ENCODE assay signal across 8 cellular contexts in genomic region chr9:98248737-98249474, GRCh38. TPM values are rescaled to one million over a fixed set of nuclear protein-coding genes. Genes with fewer than 3 reads are reported as not detected.
A peak's percentile ranks its signal among the peaks of the same experiment; 100 is the strongest.
DNase-seq lines count a peak whose midpoint lies in the region; ATAC-seq lines count a peak whose summit lies in the region.

No MANE protein-coding gene starts in this region.

- no peak for ATAC-seq in activated T-cell treated with anti-CD3 and anti-CD28 coated beads, Interleukin-2, amount 50 U/mL, for 4 hours
- peak; percentile 84 to 95 for ATAC-seq in right cardiac atrium

- peaks cover 23% of the 10 kb centered on the region for H3K4me1 Mint-ChIP-seq in activated CD4-positive, alpha-beta T cell treated with anti-CD3 and anti-CD28 coated beads, Interleukin-2, amount 10 ng/mL, durations not matched to agents 24 days and 14 days
- peaks cover 25% of the 10 kb centered on the region for H3K4me1 Mint-ChIP-seq in activated T-cell treated with anti-CD3 and anti-CD28 coated beads, Interleukin-2, amount 50 U/mL, for 4 hours (ENCODE audit: low read depth)

- H3K9me3 ChIP-seq in right cardiac atrium (ENCODE audit: control insufficient read depth, low read length), result no peaks in the 10 kb centered on the region

- no peaks in the 10 kb centered on the region for H3K9me3 Mint-ChIP-seq in activated CD4-positive, alpha-beta T cell treated with anti-CD3 and anti-CD28 coated beads, Interleukin-2, amount 10 ng/mL, durations not matched to agents 24 days and 14 days
- no peaks in the 10 kb centered on the region for H3K9me3 Mint-ChIP-seq in activated T-cell treated with anti-CD3 and anti-CD28 coated beads, Interleukin-2, amount 50 U/mL, for 4 hours

- no peaks in the 10 kb centered on the region for H3K27me3 Mint-ChIP-seq in activated CD4-positive, alpha-beta T cell treated with anti-CD3 and anti-CD28 coated beads, Interleukin-2, amount 10 ng/mL, durations not matched to agents 24 days and 14 days
- no peaks in the 10 kb centered on the region for H3K27me3 Mint-ChIP-seq in activated T-cell treated with anti-CD3 and anti-CD28 coated beads, Interleukin-2, amount 50 U/mL, for 4 hours (ENCODE audit: low read depth)

- peak overlapping the region; percentile 62 for H3K4me3 Mint-ChIP-seq in activated CD4-positive, alpha-beta T cell treated with anti-CD3 and anti-CD28 coated beads, Interleukin-2, amount 10 ng/mL, durations not matched to agents 24 days and 14 days
- peak overlapping the region; percentile 3 for H3K4me3 Mint-ChIP-seq in activated T-cell treated with anti-CD3 and anti-CD28 coated beads, Interleukin-2, amount 50 U/mL, for 4 hours

- H3K4me3 ChIP-seq in right cardiac atrium (ENCODE audit: low read length), result no peak overlapping the region

- peak; percentile 64 for DNase-seq in activated CD4-positive, alpha-beta T cell treated with anti-CD3 and anti-CD28 coated beads, Interleukin-2, amount 10 ng/mL, durations not matched to agents 24 days and 14 days
- no peak for DNase-seq in activated CD4-positive, alpha-beta T cell treated with anti-CD3 and anti-CD28 coated beads for 4 hours
- DNase-seq in activated T-cell treated with anti-CD3 and anti-CD28 coated beads, Interleukin-2, amount 50 U/mL, for 4 hours, result no peak
- DNase-seq in right cardiac atrium (peak; percentile 68 to 87 (median 85)), NCI-H345 (lab: John Stamatoyannopoulos, UW) (no peak), NCI-H1694 (lab: John Stamatoyannopoulos, UW) (no peak), NCI-H524 treated with DMSO at 0.1 percent for 48 hours (lab: John Stamatoyannopoulos, UW) (no peak)

- WGBS in right cardiac atrium, result 62% methylated on average over 16 of the region's 16 CpGs

- no peaks in the 10 kb centered on the region for H3K27me3 ChIP-seq in right cardiac atrium (ENCODE audit: control insufficient read depth, insufficient read depth)

- peaks cover 6% of the 10 kb centered on the region for H3K36me3 Mint-ChIP-seq in activated CD4-positive, alpha-beta T cell treated with anti-CD3 and anti-CD28 coated beads, Interleukin-2, amount 10 ng/mL, durations not matched to agents 24 days and 14 days (ENCODE audit: low read depth)
- H3K36me3 Mint-ChIP-seq in activated T-cell treated with anti-CD3 and anti-CD28 coated beads, Interleukin-2, amount 50 U/mL, for 4 hours (ENCODE audit: insufficient read depth), result peaks cover 12% of the 10 kb centered on the region

- intact Hi-C loops in activated CD4-positive, alpha-beta T cell treated with anti-CD3 and anti-CD28 coated beads, Interleukin-2, amount 10 ng/mL, durations not matched to agents 24 days and 14 days (cut with micrococcal nuclease), result no loop called here
- intact Hi-C loops in right cardiac atrium (cut with DNase I), result no loop called here

- peak overlapping the region; percentile 77 for H3K27ac Mint-ChIP-seq in activated CD4-positive, alpha-beta T cell treated with anti-CD3 and anti-CD28 coated beads, Interleukin-2, amount 10 ng/mL, durations not matched to agents 24 days and 14 days

- no peak overlapping the region for H3K27ac ChIP-seq in right cardiac atrium (ENCODE audit: low read length)
- H3K27ac ChIP-seq in temporal lobe (ENCODE audit: low read depth, low read length), result peak overlapping the region; percentile 38

- H3K4me1 ChIP-seq in right cardiac atrium (ENCODE audit: control insufficient read depth, insufficient read depth, low read length), result peaks cover 8% of the 10 kb centered on the region

RNA-seq across cellular contexts. Expression of gene TBC1D2, which starts 6.5 kb away (rescaled TPM):
- 1.6 and 1.8 TPM in 2 replicates for total RNA-seq in activated CD4-positive, alpha-beta T cell treated with anti-CD3 and anti-CD28 coated beads, Interleukin-2, amount 10 ng/mL, durations not matched to agents 24 days and 14 days
- total RNA-seq in activated T-cell treated with anti-CD3 and anti-CD28 coated beads, Interleukin-2, amount 50 U/mL, for 4 hours, result 1 to 10 TPM; 1.7 to 2.8 (median 1.9) TPM
- total RNA-seq in right cardiac atrium (1 to 10 TPM; 2.5 to 3.5 (median 3.2) TPM), temporal lobe (2.2 TPM)
- 1.6 TPM for polyA plus RNA-seq in right cardiac atrium

RNA-seq across cellular contexts. Expression of gene CORO2A, which starts 56.5 kb away (rescaled TPM):
- total RNA-seq in activated CD4-positive, alpha-beta T cell treated with anti-CD3 and anti-CD28 coated beads, Interleukin-2, amount 10 ng/mL, durations not matched to agents 24 days and 14 days, result 0.92 and 1.4 TPM in 2 replicates
- total RNA-seq in activated T-cell treated with anti-CD3 and anti-CD28 coated beads, Interleukin-2, amount 50 U/mL, for 4 hours, result 1 to 10 TPM; 1.6 to 2.1 (median 1.7) TPM
- total RNA-seq in right cardiac atrium (under 1 TPM; 0.11 to 0.43 (median 0.26) TPM), temporal lobe (4.2 TPM)
- polyA plus RNA-seq in right cardiac atrium, result 0.09 TPM

Comparison
In these comparisons a context has a peak if more than half of its experiments do, and no peak if none do; other contexts are left out.
1. DNase-seq: peak in activated CD4-positive, alpha-beta T cell treated with anti-CD3 and anti-CD28 coated beads, Interleukin-2, amount 10 ng/mL, durations not matched to agents 24 days and 14 days (single experiment) and right cardiac atrium (3 of 3); none in activated CD4-positive, alpha-beta T cell treated with anti-CD3 and anti-CD28 coated beads for 4 hours (0 of 2), activated T-cell treated with anti-CD3 and anti-CD28 coated beads, Interleukin-2, amount 50 U/mL, for 4 hours (single experiment), NCI-H345 (single experiment), NCI-H1694 (single experiment) and NCI-H524 treated with DMSO at 0.1 percent for 48 hours (single experiment).
2. ATAC-seq: peak in right cardiac atrium (2 of 2); none in activated T-cell treated with anti-CD3 and anti-CD28 coated beads, Interleukin-2, amount 50 U/mL, for 4 hours (0 of 2).